In genomic region chr11:127800989-127801688, GRCh38 we compare ENCODE assay signal across 35 cellular contexts.
"Had no signal": no experiment of that assay in that cellular context is flagged by ENCODE, and none has a peak within 500 bp of the region (broad histone marks: within the 10 kb centered on the region; RNA-seq: fewer than 3 reads in every experiment).

No MANE protein-coding gene starts in this region.

- H3K9me3 ChIP-seq: adrenal gland, body of pancreas, breast epithelium had no signal

- H3K36me3 Mint-ChIP-seq: activated CD4-positive, alpha-beta memory T cell treated with anti-CD3 and anti-CD28 coated beads for 36 hours; activated naive CD4-positive, alpha-beta T cell treated with anti-CD3 and anti-CD28 coated beads, Interleukin-2, amount 50 U/mL, for 72 hours; activated naive CD8-positive, alpha-beta T cell treated with anti-CD3 and anti-CD28 coated beads for 36 hours had no signal

- H3K9me3 Mint-ChIP-seq: activated B cell treated with CpG ODN at 0.5 μM for 24 hours; activated CD4-positive, alpha-beta memory T cell treated with anti-CD3 and anti-CD28 coated beads for 36 hours; activated CD4-positive, alpha-beta T cell treated with anti-CD3 and anti-CD28 coated beads, Interleukin-2, amount 10 ng/mL, durations not matched to agents 24 days and 14 days; activated CD8-positive, alpha-beta T cell treated with anti-CD3 and anti-CD28 coated beads for 36 hours; activated naive CD4-positive, alpha-beta T cell treated with anti-CD3 and anti-CD28 coated beads for 36 hours; activated naive CD4-positive, alpha-beta T cell treated with anti-CD3 and anti-CD28 coated beads, Interleukin-2, amount 50 U/mL, for 72 hours; activated naive CD8-positive, alpha-beta T cell treated with anti-CD3 and anti-CD28 coated beads for 36 hours; activated T-cell treated with anti-CD3 and anti-CD28 coated beads, Interleukin-2, amount 50 U/mL, for 4 hours; activated T-cell treated with anti-CD3 and anti-CD28 coated beads, Interleukin-2, amount 50 U/mL, for 72 hours; activated T-helper 1 cell treated with anti-CD3 and anti-CD28 coated beads, Interleukin-12 subunit alpha, Interleukin-12 subunit beta, Interleukin-2, Interleukin-4 antibody, amounts not matched to agents 30 ng/mL and 10 ng/mL and 1 ng/mL, durations not matched to agents 14 hours and 24 hours and 36 hours; activated T-helper 17 cell treated with anti-CD3 and anti-CD28 coated beads, Interleukin-2, amount 50 U/mL, for 72 hours; T-helper 1 cell treated with Interleukin-12 subunit alpha and Interleukin-12 subunit beta and Interleukin-4 antibody, amounts not matched to agents 30 μg/mL and 1 μg/mL, for 36 hours; T-helper 2 cell treated with Interferon-gamma antibody and Interleukin-4, amounts not matched to agents 5 μg/mL and 100 μg/mL, for 36 hours had no signal

- H3K36me3 ChIP-seq: adrenal gland, brain microvascular endothelial cell, breast epithelium had no signal

- H3K4me1 ChIP-seq: adrenal gland, body of pancreas, breast epithelium had no signal

- ATAC-seq: activated CD8-positive, alpha-beta T cell treated with anti-CD3 and anti-CD28 coated beads for 36 hours; activated naive CD4-positive, alpha-beta T cell treated with anti-CD3 and anti-CD28 coated beads, Interleukin-2, amount 50 U/mL, for 72 hours; activated T-cell treated with anti-CD3 and anti-CD28 coated beads, Interleukin-2, amount 50 U/mL, for 4 hours; activated T-cell treated with anti-CD3 and anti-CD28 coated beads, Interleukin-2, amount 50 U/mL, for 72 hours; activated T-helper 17 cell treated with anti-CD3 and anti-CD28 coated beads, Interleukin-2, amount 50 U/mL, for 72 hours; body of pancreas had no signal

- DNase-seq: activated B cell treated with CpG ODN at 0.5 μM for 24 hours; activated CD4-positive, alpha-beta memory T cell treated with anti-CD3 and anti-CD28 coated beads for 36 hours; activated CD4-positive, alpha-beta T cell treated with anti-CD3 and anti-CD28 coated beads for 4 hours; activated CD4-positive, alpha-beta T cell treated with anti-CD3 and anti-CD28 coated beads, Interleukin-2, amount 10 ng/mL, durations not matched to agents 24 days and 14 days; activated CD4-positive, alpha-beta T cell treated with anti-CD3 and anti-CD28 coated beads, Interleukin-2, amount 50 U/mL, for 1 hour; activated CD4-positive, alpha-beta T cell treated with anti-CD3 and anti-CD28 coated beads, Interleukin-2, amount 50 U/mL, for 4 hours; activated CD4-positive, CD25-positive, alpha-beta regulatory T cell treated with anti-CD3 and anti-CD28 coated beads, Interleukin-2, amount 50 U/mL, for 72 hours; activated CD8-positive, alpha-beta memory T cell treated with anti-CD3 and anti-CD28 coated beads, Interleukin-2, amount 50 U/mL, for 4 hours; activated CD8-positive, alpha-beta T cell treated with anti-CD3 and anti-CD28 coated beads for 36 hours; activated effector memory CD4-positive, alpha-beta T cell treated with anti-CD3 and anti-CD28 coated beads, Interleukin-2, amount 50 U/mL, for 16 hours; activated gamma-delta T cell treated with Interleukin-2 at 50 U/mL for 16 hours; activated naive CD4-positive, alpha-beta T cell; activated naive CD4-positive, alpha-beta T cell treated with anti-CD3 and anti-CD28 coated beads for 36 hours; activated naive CD4-positive, alpha-beta T cell treated with anti-CD3 and anti-CD28 coated beads, Interleukin-2, amount 50 U/mL, for 16 hours; activated naive CD8-positive, alpha-beta T cell treated with anti-CD3 and anti-CD28 coated beads for 36 hours; activated T-cell treated with anti-CD3 and anti-CD28 coated beads for 4 hours; activated T-cell treated with anti-CD3 and anti-CD28 coated beads, Interleukin-2, amount 50 U/mL, for 1 hour; activated T-cell treated with anti-CD3 and anti-CD28 coated beads, Interleukin-2, amount 50 U/mL, for 4 hours; activated T-cell treated with anti-CD3 and anti-CD28 coated beads, Interleukin-2, amount 50 U/mL, for 72 hours; adrenal gland; amniotic stem cell; aorta; body of pancreas; brain microvascular endothelial cell; central memory CD4-positive, alpha-beta T cell; T-helper 1 cell; T-helper 2 cell; T-helper 9 cell had no signal

- H3K27me3 Mint-ChIP-seq: activated B cell treated with CpG ODN at 0.5 μM for 24 hours; activated CD4-positive, alpha-beta memory T cell treated with anti-CD3 and anti-CD28 coated beads for 36 hours; activated naive CD8-positive, alpha-beta T cell treated with anti-CD3 and anti-CD28 coated beads for 36 hours had no signal

- H3K27ac ChIP-seq: adrenal gland, body of pancreas, brain microvascular endothelial cell, breast epithelium, VCaP had no signal

- H3K4me3 ChIP-seq: adrenal gland, body of pancreas, breast epithelium had no signal

- H3K27ac Mint-ChIP-seq: activated B cell treated with CpG ODN at 0.5 μM for 24 hours; activated CD4-positive, alpha-beta memory T cell treated with anti-CD3 and anti-CD28 coated beads for 36 hours; activated CD4-positive, alpha-beta T cell treated with anti-CD3 and anti-CD28 coated beads, Interleukin-2, amount 10 ng/mL, durations not matched to agents 24 days and 14 days; activated CD8-positive, alpha-beta T cell treated with anti-CD3 and anti-CD28 coated beads for 36 hours; activated naive CD4-positive, alpha-beta T cell treated with anti-CD3 and anti-CD28 coated beads for 36 hours; activated naive CD4-positive, alpha-beta T cell treated with anti-CD3 and anti-CD28 coated beads, Interleukin-2, amount 50 U/mL, for 72 hours; activated naive CD8-positive, alpha-beta T cell treated with anti-CD3 and anti-CD28 coated beads for 36 hours; activated T-cell treated with anti-CD3 and anti-CD28 coated beads, Interleukin-2, amount 50 U/mL, for 72 hours; activated T-helper 1 cell treated with anti-CD3 and anti-CD28 coated beads, Interleukin-12 subunit alpha, Interleukin-12 subunit beta, Interleukin-2, Interleukin-4 antibody, amounts not matched to agents 30 ng/mL and 10 ng/mL and 1 ng/mL, durations not matched to agents 14 hours and 24 hours and 36 hours; activated T-helper 17 cell treated with anti-CD3 and anti-CD28 coated beads, Interleukin-2, amount 50 U/mL, for 72 hours; T-helper 1 cell treated with Interleukin-12 subunit alpha and Interleukin-12 subunit beta and Interleukin-4 antibody, amounts not matched to agents 30 μg/mL and 1 μg/mL, for 36 hours; T-helper 2 cell treated with Interferon-gamma antibody and Interleukin-4, amounts not matched to agents 5 μg/mL and 100 μg/mL, for 36 hours had no signal

- H3K27me3 ChIP-seq: adrenal gland, body of pancreas, brain microvascular endothelial cell, breast epithelium had no signal

- H3K4me3 Mint-ChIP-seq: activated B cell treated with CpG ODN at 0.5 μM for 24 hours; activated CD4-positive, alpha-beta memory T cell treated with anti-CD3 and anti-CD28 coated beads for 36 hours; activated CD4-positive, alpha-beta T cell treated with anti-CD3 and anti-CD28 coated beads, Interleukin-2, amount 10 ng/mL, durations not matched to agents 24 days and 14 days; activated CD8-positive, alpha-beta T cell treated with anti-CD3 and anti-CD28 coated beads for 36 hours; activated naive CD4-positive, alpha-beta T cell treated with anti-CD3 and anti-CD28 coated beads for 36 hours; activated naive CD8-positive, alpha-beta T cell treated with anti-CD3 and anti-CD28 coated beads for 36 hours; activated T-cell treated with anti-CD3 and anti-CD28 coated beads, Interleukin-2, amount 50 U/mL, for 4 hours; activated T-cell treated with anti-CD3 and anti-CD28 coated beads, Interleukin-2, amount 50 U/mL, for 72 hours; activated T-helper 1 cell treated with anti-CD3 and anti-CD28 coated beads, Interleukin-12 subunit alpha, Interleukin-12 subunit beta, Interleukin-2, Interleukin-4 antibody, amounts not matched to agents 30 ng/mL and 10 ng/mL and 1 ng/mL, durations not matched to agents 14 hours and 24 hours and 36 hours; activated T-helper 17 cell treated with anti-CD3 and anti-CD28 coated beads, Interleukin-2, amount 50 U/mL, for 72 hours; T-helper 1 cell treated with Interleukin-12 subunit alpha and Interleukin-12 subunit beta and Interleukin-4 antibody, amounts not matched to agents 30 μg/mL and 1 μg/mL, for 36 hours; T-helper 2 cell treated with Interferon-gamma antibody and Interleukin-4, amounts not matched to agents 5 μg/mL and 100 μg/mL, for 36 hours had no signal

- H3K4me1 Mint-ChIP-seq: activated B cell treated with CpG ODN at 0.5 μM for 24 hours; activated CD4-positive, alpha-beta T cell treated with anti-CD3 and anti-CD28 coated beads, Interleukin-2, amount 10 ng/mL, durations not matched to agents 24 days and 14 days; activated naive CD8-positive, alpha-beta T cell treated with anti-CD3 and anti-CD28 coated beads for 36 hours; activated T-helper 17 cell treated with anti-CD3 and anti-CD28 coated beads, Interleukin-2, amount 50 U/mL, for 72 hours had no signal
